Comparison of ENCODE assay signal across 8 cellular contexts in genomic region chr6:89352329-89353117, GRCh38. TPM values are rescaled to one million over a fixed set of nuclear protein-coding genes. Genes with fewer than 3 reads are reported as not detected.
DNase-seq lines count a peak whose midpoint lies in the region; ATAC-seq, FAIRE-seq and TF ChIP-seq lines count a peak whose summit lies in the region.

Gene UBE2J1, minus strand, starts transcription at chr6:89352722. Its CDS starts 153 bp downstream, at chr6:89352569.

- peak; percentile 47 for DNase-seq in GDM1 (lab: John Stamatoyannopoulos, UW)
- DNase-seq in H54 (ENCODE audit: insufficient read length, low spot score), result peak; percentile 79
- peak; percentile 80 for DNase-seq in MM.1S
- peak; percentile 79 for DNase-seq in T1000 (lab: John Stamatoyannopoulos, UW)
- peak; percentile 69 for DNase-seq in astrocyte of the cerebellum (ENCODE audit: low read depth)
- DNase-seq in hepatic stellate cell (ENCODE audit: low spot score), result peak; percentile 90
- peak; percentile 94 for DNase-seq in retina
- peak; percentile 98 to 99 for DNase-seq in aorta

- H3K27ac ChIP-seq in MM.1S (ENCODE audit: low read length) (peak within 1 kb of the TSS; percentile 99), aorta (ENCODE audit: low read depth in 1 of 2, low read length in 2 of 2) (peak within 1 kb of the TSS; percentile 88 to 100)

- H3F3A ChIP-seq in MM.1S (ENCODE audit: insufficient read depth, low read length), result peaks cover 85% of the 10 kb centered on the region

- peak within 1 kb of the TSS; percentile 89 for H3K9ac ChIP-seq in MM.1S (ENCODE audit: low read length)

- H3K36me3 ChIP-seq in MM.1S (replicated peaks; ENCODE audit: insufficient read depth, low read length) (peaks cover 4% of the 10 kb centered on the region; the same call in 1 of the 2 replicates), aorta (ENCODE audit: control insufficient read depth in 1 of 2, insufficient read depth in 2 of 2, low read length in 1 of 2) (no peaks in the 10 kb centered on the region)

- TF ChIP-seq CTCF in MM.1S (IDR thresholded peaks at IDR 0.05; ENCODE audit: low read length) (no peak), astrocyte of the cerebellum (IDR thresholded peaks at IDR 0.05; ENCODE audit: low read depth, low read length, missing control alignments) (no peak)

- in situ Hi-C loops in astrocyte of the cerebellum (cut with HindIII; ENCODE audit: low sequenced_read_pairs), result no loop called here

- peak within 1 kb of the TSS; percentile 95 for H3K4me2 ChIP-seq in MM.1S (ENCODE audit: low read depth, low read length)

- peaks cover 81% of the 10 kb centered on the region for H3K79me2 ChIP-seq in MM.1S (ENCODE audit: low read length)

- H3K27me3 ChIP-seq in MM.1S (replicated peaks; ENCODE audit: insufficient read depth, low read length) (no peaks in the 10 kb centered on the region), aorta (ENCODE audit: control insufficient read depth in 1 of 2, insufficient read depth in 2 of 2, low read length in 1 of 2) (no peaks in the 10 kb centered on the region)

- no peaks in the 10 kb centered on the region for H3K9me2 ChIP-seq in MM.1S (replicated peaks; ENCODE audit: insufficient read depth, low read length)

- peak; percentile 91 for TF ChIP-seq POLR2A in H54 (IDR thresholded peaks at IDR 0.05; ENCODE audit: low read depth, low read length)

- H4K20me1 ChIP-seq in MM.1S (ENCODE audit: insufficient read depth, low read length), result peaks cover 7% of the 10 kb centered on the region; the same call in 1 of the 2 replicates

- FAIRE-seq in H54 (lab: Jason Lieb, UNC), result no peak

- WGBS in aorta, 2 donors, result 0% methylated on average over 70 to 98 of the region's 98 CpGs

- H3K4me1 ChIP-seq in MM.1S (ENCODE audit: low read length), result peaks cover 61% of the 10 kb centered on the region
- peaks cover 0 to 1% of the 10 kb centered on the region in 2 donors for H3K4me1 ChIP-seq in aorta (ENCODE audit: control insufficient read depth in 1 of 2, insufficient read depth in 2 of 2, low read length in 2 of 2)

- no peak within 1 kb of the TSS for H2AFZ ChIP-seq in MM.1S (ENCODE audit: low read length)

- H3K4me3 ChIP-seq in MM.1S (ENCODE audit: low read length) (peak within 1 kb of the TSS; percentile 86), astrocyte of the cerebellum (ENCODE audit: low read depth, low read length) (peak within 1 kb of the TSS; percentile 58), aorta (ENCODE audit: low read length in 2 of 2) (peak within 1 kb of the TSS; percentile 64 to 99)

- ATAC-seq in aorta (ENCODE audit: low FRiP score), result peak; percentile 98

- intact Hi-C loops in aorta (cut with DNase I), result loop anchor here (5.0 kb wide), 3 partner anchors 40 to 370 kb away; partner anchors contain the start of gene PNRC1 (in 1 of the 2)

- no peaks in the 10 kb centered on the region for H3K9me3 ChIP-seq in MM.1S (replicated peaks; ENCODE audit: insufficient read depth, low read length)
- no peaks in the 10 kb centered on the region for H3K9me3 ChIP-seq in aorta (ENCODE audit: control insufficient read depth, low read length)

RNA-seq across cellular contexts. Expression of gene UBE2J1, which starts in this region (rescaled TPM):
- 10 to 100 TPM; 34.1 to 38.7 TPM for total RNA-seq in aorta
- 10 to 100 TPM; 18.6 to 29.7 TPM for polyA plus RNA-seq in aorta

Comparison
In these comparisons a context has a peak if more than half of its experiments do, and no peak if none do; other contexts are left out.
1. Peak in every context shown above with its lines: DNase-seq, ATAC-seq, H3K4me3 ChIP-seq and H3K27ac ChIP-seq.
2. DNase-seq: peak in every context shown above with its lines; median percentile 98 in aorta; 94 in retina; 90 in hepatic stellate cell; 80 in MM.1S; 79 in H54; 79 in T1000; 69 in astrocyte of the cerebellum; 47 in GDM1.